Comparison of ENCODE assay signal across 26 cellular contexts in the genomic region with DNA sequence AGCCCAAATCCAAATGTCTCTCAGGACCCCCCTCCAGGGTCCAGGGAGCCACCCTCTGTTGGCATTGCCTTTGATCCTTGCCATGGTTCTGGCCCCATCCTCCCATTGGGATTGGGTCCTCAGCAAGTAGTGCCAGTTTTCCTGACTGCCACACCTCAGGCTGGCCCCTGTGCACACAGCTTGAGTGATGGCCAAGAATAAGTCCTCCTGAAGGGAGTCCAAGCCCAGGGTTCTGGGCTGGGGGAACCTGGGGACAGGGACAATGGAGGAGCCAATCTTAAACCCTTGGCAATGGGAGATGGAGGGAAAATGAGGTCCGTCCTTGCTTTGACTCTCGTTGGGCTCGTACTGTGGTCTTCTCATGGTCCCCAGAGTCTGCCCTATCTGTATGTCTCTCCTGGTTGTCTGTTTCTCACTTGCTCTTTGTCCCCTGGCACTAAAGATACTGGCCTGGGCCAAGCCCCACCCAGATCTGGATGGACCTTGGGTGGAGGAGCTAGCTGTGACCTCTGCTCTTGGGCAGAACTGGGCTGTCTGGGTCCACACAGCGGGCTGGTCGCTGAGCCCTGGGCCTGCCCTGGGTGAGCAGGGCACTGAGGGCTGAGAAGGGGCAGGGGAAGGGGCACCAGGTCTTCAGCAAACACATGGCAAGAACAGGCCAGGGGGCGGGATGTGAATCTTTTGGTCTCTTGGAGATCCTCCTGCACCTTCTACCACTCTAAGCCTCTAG. TPM values are rescaled to one million over a fixed set of nuclear protein-coding genes. Genes with fewer than 3 reads are reported as not detected.
DNase-seq lines count a peak whose midpoint lies in the region; ATAC-seq and TF ChIP-seq lines count a peak whose summit lies in the region.
"Had no signal": no experiment of that assay in that cellular context is flagged by ENCODE, and none has a peak within 500 bp of the region (broad histone marks: within the 10 kb centered on the region; RNA-seq: fewer than 3 reads in every experiment).

No MANE protein-coding gene starts in this region.

- H3K4me3 ChIP-seq in Peyer's patch: peak overlapping the region in 1 of 4 donors; percentile 14
- no peak overlapping the region for H3K4me3 ChIP-seq in endodermal cell (ENCODE audit: low read length)
- H3K4me3 ChIP-seq in right lobe of liver: peak overlapping the region in 1 of 3 donors; percentile 24
- H3K4me3 ChIP-seq in body of pancreas: no peak overlapping the region
- H3K4me3 ChIP-seq: ovary, SJSA1, thoracic aorta had no signal

- peaks cover 43% of the 10 kb centered on the region for H3K4me1 Mint-ChIP-seq in endodermal cell
- peaks cover 6% of the 10 kb centered on the region for H3K4me1 Mint-ChIP-seq in stimulated activated effector memory CD8-positive, alpha-beta T cell treated with anti-CD3 and anti-CD28 coated beads, Interleukin-12 subunit alpha, Interleukin-12 subunit beta, amount 100 ng/mL, for 72 hours
- no peaks in the 10 kb centered on the region for H3K4me1 Mint-ChIP-seq in activated T-cell treated with anti-CD3 and anti-CD28 coated beads, Interleukin-2, amount 50 U/mL, for 4 hours (ENCODE audit: low read depth)
- no peaks in the 10 kb centered on the region for H3K4me1 Mint-ChIP-seq in effector memory CD8-positive, alpha-beta T cell (ENCODE audit: low read depth in 2 of 2)
- H3K4me1 Mint-ChIP-seq: activated CD4-positive, alpha-beta T cell treated with anti-CD3 and anti-CD28 coated beads, Interleukin-2, amount 10 ng/mL, durations not matched to agents 24 days and 14 days; activated naive CD8-positive, alpha-beta T cell treated with anti-CD3 and anti-CD28 coated beads, Interleukin-2, amount 10 ng/mL, durations not matched to agents 7 days and 5 days; activated T-helper 17 cell treated with anti-CD3 and anti-CD28 coated beads, Interleukin-2, amount 50 U/mL, for 72 hours; memory B cell had no signal

- H3K27ac Mint-ChIP-seq in endodermal cell: peak overlapping the region; percentile 39
- H3K27ac Mint-ChIP-seq in stimulated activated effector memory CD8-positive, alpha-beta T cell treated with anti-CD3 and anti-CD28 coated beads, Interleukin-12 subunit alpha, Interleukin-12 subunit beta, amount 100 ng/mL, for 72 hours: peak overlapping the region; percentile 65
- H3K27ac Mint-ChIP-seq in effector memory CD8-positive, alpha-beta T cell: peak overlapping the region in 1 of 2 donors; percentile 57
- H3K27ac Mint-ChIP-seq: activated CD4-positive, alpha-beta T cell treated with anti-CD3 and anti-CD28 coated beads, Interleukin-2, amount 10 ng/mL, durations not matched to agents 24 days and 14 days; activated naive CD8-positive, alpha-beta T cell treated with anti-CD3 and anti-CD28 coated beads, Interleukin-2, amount 10 ng/mL, durations not matched to agents 7 days and 5 days; activated T-helper 17 cell treated with anti-CD3 and anti-CD28 coated beads, Interleukin-2, amount 50 U/mL, for 72 hours; dendritic cell treated with granulocyte-macrophage colony-stimulating factor and Interleukin-4, amounts not matched to agents 40 ng/mL and 50 ng/mL, for 4 days; memory B cell; naive thymus-derived CD4-positive, alpha-beta T cell; T-helper 1 cell treated with Interleukin-12 subunit alpha and Interleukin-12 subunit beta and Interleukin-4 antibody, amounts not matched to agents 30 μg/mL and 1 μg/mL, for 36 hours had no signal

- intact Hi-C loops in right lobe of liver (cut with DNase I): no loop called here
- intact Hi-C loops in body of pancreas (cut with DNase I): no loop called here

- H3K4me1 ChIP-seq in Peyer's patch: peaks cover 0 to 18% (median 0%) of the 10 kb centered on the region in 4 donors
- H3K4me1 ChIP-seq in endodermal cell (ENCODE audit: control insufficient read depth, insufficient read depth, low read length): peaks cover 14% of the 10 kb centered on the region
- peaks cover 0 to 23% (median 7%) of the 10 kb centered on the region in 4 donors for H3K4me1 ChIP-seq in right lobe of liver
- peaks cover 13% of the 10 kb centered on the region for H3K4me1 ChIP-seq in body of pancreas
- H3K4me1 ChIP-seq: SJSA1 had no signal

- no peaks in the 10 kb centered on the region for H3K36me3 ChIP-seq in Peyer's patch
- peaks cover under 1% of the 10 kb centered on the region for H3K36me3 ChIP-seq in endodermal cell (ENCODE audit: control insufficient read depth, insufficient read depth, low read length)
- H3K36me3 ChIP-seq in right lobe of liver: no peaks in the 10 kb centered on the region
- H3K36me3 ChIP-seq in body of pancreas (replicated peaks in 1 of 2; ENCODE audit: insufficient read depth in 1 of 2, low read depth in 2 of 2): no peaks in the 10 kb centered on the region
- H3K36me3 ChIP-seq: ovary, SJSA1, thoracic aorta had no signal

- TF ChIP-seq POLR2A in Peyer's patch (IDR thresholded peaks at IDR 0.05) (peak in 1 of 2 donors; percentile 43), right lobe of liver (IDR thresholded peaks at IDR 0.05) (peak; percentile 63), body of pancreas (IDR thresholded peaks at IDR 0.05) (no peak)

- TF ChIP-seq CTCF in Peyer's patch (IDR thresholded peaks at IDR 0.05) (no peak), endodermal cell (conservative IDR thresholded peaks at IDR 0.05) (no peak), right lobe of liver (IDR thresholded peaks at IDR 0.05) (no peak), body of pancreas (IDR thresholded peaks at IDR 0.05) (no peak)

- 93 to 100% methylated on average over 3 to 6 of the region's 6 CpGs for WGBS in endodermal cell (ENCODE audit: insufficient coverage in 1 of 2, insufficient read length in 1 of 2), 2 experiments
- 37% methylated on average over 4 of the region's 6 CpGs for WGBS in right lobe of liver (ENCODE audit: insufficient coverage, low coverage, low lambda C conversion rate, missing lambda C conversion rate)
- WGBS in body of pancreas, 2 donors: 83 to 84% methylated on average over 5 to 6 of the region's 6 CpGs

- H3K9me3 ChIP-seq in Peyer's patch (no peaks in the 10 kb centered on the region), endodermal cell (ENCODE audit: control insufficient read depth, low read length) (no peaks in the 10 kb centered on the region), right lobe of liver (no peaks in the 10 kb centered on the region), body of pancreas (no peaks in the 10 kb centered on the region)
- H3K9me3 ChIP-seq: ovary, SJSA1, thoracic aorta had no signal

- H3K27me3 Mint-ChIP-seq in endodermal cell (ENCODE audit: insufficient read depth): peaks cover 6% of the 10 kb centered on the region
- no peaks in the 10 kb centered on the region for H3K27me3 Mint-ChIP-seq in activated T-cell treated with anti-CD3 and anti-CD28 coated beads, Interleukin-2, amount 50 U/mL, for 4 hours (ENCODE audit: low read depth)
- H3K27me3 Mint-ChIP-seq in effector memory CD8-positive, alpha-beta T cell: no peaks in the 10 kb centered on the region
- H3K27me3 Mint-ChIP-seq: activated CD4-positive, alpha-beta T cell treated with anti-CD3 and anti-CD28 coated beads, Interleukin-2, amount 10 ng/mL, durations not matched to agents 24 days and 14 days; activated naive CD8-positive, alpha-beta T cell treated with anti-CD3 and anti-CD28 coated beads, Interleukin-2, amount 10 ng/mL, durations not matched to agents 7 days and 5 days; activated T-helper 17 cell treated with anti-CD3 and anti-CD28 coated beads, Interleukin-2, amount 50 U/mL, for 72 hours; dendritic cell treated with granulocyte-macrophage colony-stimulating factor and Interleukin-4, amounts not matched to agents 40 ng/mL and 50 ng/mL, for 4 days; memory B cell; naive thymus-derived CD4-positive, alpha-beta T cell had no signal

- peak in 2 of 3 donors; percentile 78 to 80 for DNase-seq in Peyer's patch
- no peak for DNase-seq in endodermal cell
- peak; percentile 84 to 94 (median 92) for DNase-seq in right lobe of liver
- no peak for DNase-seq in stimulated activated effector memory CD8-positive, alpha-beta T cell treated with anti-CD3 and anti-CD28 coated beads, Interleukin-12 subunit alpha, Interleukin-12 subunit beta, amount 100 ng/mL, for 72 hours (ENCODE audit: low spot score in 2 of 2)
- DNase-seq in COLO668 (lab: John Stamatoyannopoulos, UW; ENCODE audit: unreplicated experiment): no peak
- no peak for DNase-seq in activated T-cell treated with anti-CD3 and anti-CD28 coated beads, Interleukin-2, amount 50 U/mL, for 4 hours
- no peak for DNase-seq in effector memory CD8-positive, alpha-beta T cell
- no peak for DNase-seq in body of pancreas
- DNase-seq: activated CD4-positive, alpha-beta T cell treated with anti-CD3 and anti-CD28 coated beads, Interleukin-2, amount 10 ng/mL, durations not matched to agents 24 days and 14 days; activated naive CD8-positive, alpha-beta T cell treated with anti-CD3 and anti-CD28 coated beads, Interleukin-2, amount 10 ng/mL, durations not matched to agents 7 days and 5 days; GOT3; MM.1S; naive thymus-derived CD4-positive, alpha-beta T cell; NCI-H1436; NCI-H524; ovary had no signal

- H3K9ac ChIP-seq in endodermal cell (ENCODE audit: extremely low read depth, low read length, poor library complexity, severe bottlenecking): no peak overlapping the region

- H3K27ac ChIP-seq in Peyer's patch: peak overlapping the region in 3 of 4 donors; percentile 30 to 79 (median 51)
- H3K27ac ChIP-seq in endodermal cell (ENCODE audit: low read depth, low read length): no peak overlapping the region
- H3K27ac ChIP-seq in right lobe of liver: peak overlapping the region; percentile 56 to 85 (median 62)
- no peak overlapping the region for H3K27ac ChIP-seq in body of pancreas
- H3K27ac ChIP-seq: ovary, SJSA1, thoracic aorta, VCaP had no signal

- H3K27me3 ChIP-seq in Peyer's patch (no peaks in the 10 kb centered on the region), endodermal cell (ENCODE audit: control insufficient read depth, insufficient read depth, low read length, poor library complexity, severe bottlenecking) (no peaks in the 10 kb centered on the region), right lobe of liver (no peaks in the 10 kb centered on the region), body of pancreas (no peaks in the 10 kb centered on the region)
- H3K27me3 ChIP-seq: ovary, SJSA1 had no signal

- peaks cover 30% of the 10 kb centered on the region for H3K36me3 Mint-ChIP-seq in endodermal cell (ENCODE audit: low read depth)
- no peaks in the 10 kb centered on the region for H3K36me3 Mint-ChIP-seq in stimulated activated effector memory CD8-positive, alpha-beta T cell treated with anti-CD3 and anti-CD28 coated beads, Interleukin-12 subunit alpha, Interleukin-12 subunit beta, amount 100 ng/mL, for 72 hours
- no peaks in the 10 kb centered on the region for H3K36me3 Mint-ChIP-seq in activated T-cell treated with anti-CD3 and anti-CD28 coated beads, Interleukin-2, amount 50 U/mL, for 4 hours (ENCODE audit: insufficient read depth)
- peaks cover 7% of the 10 kb centered on the region for H3K36me3 Mint-ChIP-seq in effector memory CD8-positive, alpha-beta T cell (ENCODE audit: insufficient read depth)
- H3K36me3 Mint-ChIP-seq: activated naive CD8-positive, alpha-beta T cell treated with anti-CD3 and anti-CD28 coated beads, Interleukin-2, amount 10 ng/mL, durations not matched to agents 7 days and 5 days had no signal

- H3K9me3 Mint-ChIP-seq in endodermal cell: no peaks in the 10 kb centered on the region
- H3K9me3 Mint-ChIP-seq in stimulated activated effector memory CD8-positive, alpha-beta T cell treated with anti-CD3 and anti-CD28 coated beads, Interleukin-12 subunit alpha, Interleukin-12 subunit beta, amount 100 ng/mL, for 72 hours: no peaks in the 10 kb centered on the region
- H3K9me3 Mint-ChIP-seq in activated T-cell treated with anti-CD3 and anti-CD28 coated beads, Interleukin-2, amount 50 U/mL, for 4 hours: no peaks in the 10 kb centered on the region
- no peaks in the 10 kb centered on the region for H3K9me3 Mint-ChIP-seq in effector memory CD8-positive, alpha-beta T cell
- H3K9me3 Mint-ChIP-seq: activated CD4-positive, alpha-beta T cell treated with anti-CD3 and anti-CD28 coated beads, Interleukin-2, amount 10 ng/mL, durations not matched to agents 24 days and 14 days; activated naive CD8-positive, alpha-beta T cell treated with anti-CD3 and anti-CD28 coated beads, Interleukin-2, amount 10 ng/mL, durations not matched to agents 7 days and 5 days; activated T-helper 17 cell treated with anti-CD3 and anti-CD28 coated beads, Interleukin-2, amount 50 U/mL, for 72 hours; dendritic cell treated with granulocyte-macrophage colony-stimulating factor and Interleukin-4, amounts not matched to agents 40 ng/mL and 50 ng/mL, for 4 days; memory B cell; naive thymus-derived CD4-positive, alpha-beta T cell; T-helper 1 cell treated with Interleukin-12 subunit alpha and Interleukin-12 subunit beta and Interleukin-4 antibody, amounts not matched to agents 30 μg/mL and 1 μg/mL, for 36 hours had no signal

- ATAC-seq in right lobe of liver (peak; percentile 90 to 93 (median 92)), body of pancreas (no peak)
- no peak for ATAC-seq in stimulated activated effector memory CD8-positive, alpha-beta T cell treated with anti-CD3 and anti-CD28 coated beads, Interleukin-12 subunit alpha, Interleukin-12 subunit beta, amount 100 ng/mL, for 72 hours
- no peak for ATAC-seq in activated T-cell treated with anti-CD3 and anti-CD28 coated beads, Interleukin-2, amount 50 U/mL, for 4 hours
- ATAC-seq in effector memory CD8-positive, alpha-beta T cell (replicated peaks): no peak
- ATAC-seq: activated T-helper 17 cell treated with anti-CD3 and anti-CD28 coated beads, Interleukin-2, amount 50 U/mL, for 72 hours; naive thymus-derived CD4-positive, alpha-beta T cell; Panc1 had no signal

- peak overlapping the region; percentile 70 for H3K4me3 Mint-ChIP-seq in endodermal cell
- no peak overlapping the region for H3K4me3 Mint-ChIP-seq in stimulated activated effector memory CD8-positive, alpha-beta T cell treated with anti-CD3 and anti-CD28 coated beads, Interleukin-12 subunit alpha, Interleukin-12 subunit beta, amount 100 ng/mL, for 72 hours
- H3K4me3 Mint-ChIP-seq in activated T-cell treated with anti-CD3 and anti-CD28 coated beads, Interleukin-2, amount 50 U/mL, for 4 hours: no peak overlapping the region
- no peak overlapping the region for H3K4me3 Mint-ChIP-seq in effector memory CD8-positive, alpha-beta T cell
- H3K4me3 Mint-ChIP-seq: activated CD4-positive, alpha-beta T cell treated with anti-CD3 and anti-CD28 coated beads, Interleukin-2, amount 10 ng/mL, durations not matched to agents 24 days and 14 days; activated naive CD8-positive, alpha-beta T cell treated with anti-CD3 and anti-CD28 coated beads, Interleukin-2, amount 10 ng/mL, durations not matched to agents 7 days and 5 days; activated T-helper 17 cell treated with anti-CD3 and anti-CD28 coated beads, Interleukin-2, amount 50 U/mL, for 72 hours; dendritic cell treated with granulocyte-macrophage colony-stimulating factor and Interleukin-4, amounts not matched to agents 40 ng/mL and 50 ng/mL, for 4 days; memory B cell; naive thymus-derived CD4-positive, alpha-beta T cell; T-helper 1 cell treated with Interleukin-12 subunit alpha and Interleukin-12 subunit beta and Interleukin-4 antibody, amounts not matched to agents 30 μg/mL and 1 μg/mL, for 36 hours had no signal

RNA-seq across cellular contexts. Expression of gene SOX10, which starts 2.9 kb away (rescaled TPM):
- total RNA-seq in Peyer's patch (1 to 10 TPM in 1 of 4 donors, under 1 TPM in 2, not detected in 1; 0.35 to 1.1 (median 0.66) TPM), endodermal cell (10 to 100 TPM; 11.2 to 13.4 TPM), right lobe of liver (under 1 TPM in 2 of 6 experiments, not detected in 4; 0.24 to 0.29 TPM), body of pancreas (under 1 TPM in 1 of 2 donors, not detected in 1; 0.66 TPM)
- 45.9 TPM for polyA plus RNA-seq in endodermal cell (2013, experiment 1 of 2)
- 42.6 TPM for polyA plus RNA-seq in endodermal cell (2013, experiment 2 of 2)
- not detected for total RNA-seq in activated T-cell treated with anti-CD3 and anti-CD28 coated beads, Interleukin-2, amount 50 U/mL, for 4 hours
- total RNA-seq: activated CD4-positive, alpha-beta T cell treated with anti-CD3 and anti-CD28 coated beads, Interleukin-2, amount 10 ng/mL, durations not matched to agents 24 days and 14 days; activated naive CD8-positive, alpha-beta T cell treated with anti-CD3 and anti-CD28 coated beads, Interleukin-2, amount 10 ng/mL, durations not matched to agents 7 days and 5 days; activated T-helper 17 cell treated with anti-CD3 and anti-CD28 coated beads, Interleukin-2, amount 50 U/mL, for 72 hours; epithelial cell of proximal tubule; naive thymus-derived CD4-positive, alpha-beta T cell; SJSA1 had no signal
- polyA plus RNA-seq: AG04450; naive thymus-derived CD4-positive, alpha-beta T cell had no signal

RNA-seq across cellular contexts. Expression of gene POLR2F, which starts 27.9 kb away (rescaled TPM):
- total RNA-seq in Peyer's patch (10 to 100 TPM; 51.1 to 97.4 (median 55.2) TPM), endodermal cell (100 to 1,000 TPM in 1 of 2 donors, 10 to 100 TPM in 1; 98.0 to 105 TPM), right lobe of liver (10 to 100 TPM; 42.4 to 60.5 (median 56.3) TPM), body of pancreas (100 to 1,000 TPM in 1 of 2 donors, 10 to 100 TPM in 1; 43.8 to 119 TPM)
- polyA plus RNA-seq in endodermal cell (2013, experiment 1 of 2): 122 TPM
- 100 TPM for polyA plus RNA-seq in endodermal cell (2013, experiment 2 of 2)
- 100 to 1,000 TPM; 155 to 176 (median 163) TPM for total RNA-seq in activated T-cell treated with anti-CD3 and anti-CD28 coated beads, Interleukin-2, amount 50 U/mL, for 4 hours

RNA-seq across cellular contexts. Expression of gene C22orf23, which starts 28.0 kb away (rescaled TPM):
- under 1 TPM in 1 of 4 donors, not detected in 3; 0.85 TPM for total RNA-seq in Peyer's patch
- total RNA-seq in endodermal cell: under 1 TPM; 0.29 to 0.44 TPM
- 1.4 TPM for polyA plus RNA-seq in endodermal cell (2013, experiment 1 of 2)
- 1.1 TPM for polyA plus RNA-seq in endodermal cell (2013, experiment 2 of 2)
- total RNA-seq in right lobe of liver: under 1 TPM in 1 of 6 experiments, not detected in 5; 0.40 TPM
- under 1 TPM in 1 of 3 donors, not detected in 2; 0.46 TPM for total RNA-seq in activated T-cell treated with anti-CD3 and anti-CD28 coated beads, Interleukin-2, amount 50 U/mL, for 4 hours
- not detected for total RNA-seq in body of pancreas
- total RNA-seq: activated naive CD8-positive, alpha-beta T cell treated with anti-CD3 and anti-CD28 coated beads, Interleukin-2, amount 10 ng/mL, durations not matched to agents 7 days and 5 days; epithelial cell of proximal tubule; SJSA1; thoracic aorta had no signal
- polyA plus RNA-seq: naive thymus-derived CD4-positive, alpha-beta T cell had no signal

Comparison
In these comparisons a context has a peak if more than half of its experiments do, and no peak if none do; other contexts are left out.
1. DNase-seq: peak in Peyer's patch (2 of 3) and right lobe of liver (3 of 3); none in endodermal cell (single experiment), stimulated activated effector memory CD8-positive, alpha-beta T cell treated with anti-CD3 and anti-CD28 coated beads, Interleukin-12 subunit alpha, Interleukin-12 subunit beta, amount 100 ng/mL, for 72 hours (0 of 2), COLO668 (single experiment), activated T-cell treated with anti-CD3 and anti-CD28 coated beads, Interleukin-2, amount 50 U/mL, for 4 hours (single experiment), effector memory CD8-positive, alpha-beta T cell (0 of 3) and body of pancreas (0 of 4).
2. H3K27ac ChIP-seq: peak in Peyer's patch (3 of 4) and right lobe of liver (3 of 3); none in endodermal cell (single experiment) and body of pancreas (0 of 4).
3. ATAC-seq: peak in right lobe of liver (4 of 4); none in stimulated activated effector memory CD8-positive, alpha-beta T cell treated with anti-CD3 and anti-CD28 coated beads, Interleukin-12 subunit alpha, Interleukin-12 subunit beta, amount 100 ng/mL, for 72 hours (single experiment), activated T-cell treated with anti-CD3 and anti-CD28 coated beads, Interleukin-2, amount 50 U/mL, for 4 hours (0 of 2), effector memory CD8-positive, alpha-beta T cell (single experiment) and body of pancreas (single experiment).
4. RNA of gene SOX10, which starts 2.9 kb away (total RNA-seq): 11.2 to 13.4 TPM in endodermal cell; 0.35 to 1.1 TPM in Peyer's patch, 0.66 TPM in body of pancreas, 0.24 to 0.29 TPM in right lobe of liver and not detected in activated T-cell treated with anti-CD3 and anti-CD28 coated beads, Interleukin-2, amount 50 U/mL, for 4 hours; every median in the first group is over 4 times any median in the second.